In the genomic region with DNA sequence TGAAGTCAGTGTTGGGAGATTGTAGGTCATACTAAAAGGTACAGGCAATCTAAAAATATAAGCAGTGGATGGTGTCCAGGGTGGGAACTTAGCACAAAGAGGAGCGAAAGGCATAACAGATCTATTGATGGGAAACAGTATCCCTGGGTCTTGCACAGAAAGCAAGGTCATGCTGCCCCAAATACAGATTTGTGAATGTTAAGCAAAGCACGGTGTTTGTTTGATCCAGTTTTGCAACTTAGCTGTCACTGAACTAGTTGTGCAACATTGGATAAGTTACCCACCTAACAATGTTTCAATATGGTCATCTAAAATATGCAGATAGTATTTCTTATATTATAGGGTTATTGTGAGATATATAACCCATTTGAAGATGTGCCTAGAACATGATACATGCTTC, we compare ENCODE assay signal across 2 cellular contexts.
TF ChIP-seq lines count a peak whose summit lies in the region.

No MANE protein-coding gene starts in this region.

TF ChIP-seq in PFSK-1, 5 proteins besides CTCF, POLR2A, EP300 and RAD21 (continued from another document):
- TF ChIP-seq, protein P1, sequence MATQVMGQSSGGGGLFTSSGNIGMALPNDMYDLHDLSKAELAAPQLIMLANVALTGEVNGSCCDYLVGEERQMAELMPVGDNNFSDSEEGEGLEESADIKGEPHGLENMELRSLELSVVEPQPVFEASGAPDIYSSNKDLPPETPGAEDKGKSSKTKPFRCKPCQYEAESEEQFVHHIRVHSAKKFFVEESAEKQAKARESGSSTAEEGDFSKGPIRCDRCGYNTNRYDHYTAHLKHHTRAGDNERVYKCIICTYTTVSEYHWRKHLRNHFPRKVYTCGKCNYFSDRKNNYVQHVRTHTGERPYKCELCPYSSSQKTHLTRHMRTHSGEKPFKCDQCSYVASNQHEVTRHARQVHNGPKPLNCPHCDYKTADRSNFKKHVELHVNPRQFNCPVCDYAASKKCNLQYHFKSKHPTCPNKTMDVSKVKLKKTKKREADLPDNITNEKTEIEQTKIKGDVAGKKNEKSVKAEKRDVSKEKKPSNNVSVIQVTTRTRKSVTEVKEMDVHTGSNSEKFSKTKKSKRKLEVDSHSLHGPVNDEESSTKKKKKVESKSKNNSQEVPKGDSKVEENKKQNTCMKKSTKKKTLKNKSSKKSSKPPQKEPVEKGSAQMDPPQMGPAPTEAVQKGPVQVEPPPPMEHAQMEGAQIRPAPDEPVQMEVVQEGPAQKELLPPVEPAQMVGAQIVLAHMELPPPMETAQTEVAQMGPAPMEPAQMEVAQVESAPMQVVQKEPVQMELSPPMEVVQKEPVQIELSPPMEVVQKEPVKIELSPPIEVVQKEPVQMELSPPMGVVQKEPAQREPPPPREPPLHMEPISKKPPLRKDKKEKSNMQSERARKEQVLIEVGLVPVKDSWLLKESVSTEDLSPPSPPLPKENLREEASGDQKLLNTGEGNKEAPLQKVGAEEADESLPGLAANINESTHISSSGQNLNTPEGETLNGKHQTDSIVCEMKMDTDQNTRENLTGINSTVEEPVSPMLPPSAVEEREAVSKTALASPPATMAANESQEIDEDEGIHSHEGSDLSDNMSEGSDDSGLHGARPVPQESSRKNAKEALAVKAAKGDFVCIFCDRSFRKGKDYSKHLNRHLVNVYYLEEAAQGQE (IDR thresholded peaks at IDR 0.05; ENCODE audit: insufficient read depth in 1 of 2, low read depth in 2 of 2, low read length in 2 of 2): no peak

TF ChIP-seq in HepG2, 621 proteins besides CTCF, POLR2A, EP300 and RAD21 (continued from another document and continues in another):
- TF ChIP-seq ZNF414 (CRISPR knock-in tag; IDR thresholded peaks at IDR 0.05): no peak
- TF ChIP-seq ZBTB3 (CRISPR knock-in tag; IDR thresholded peaks at IDR 0.05; ENCODE audit: borderline replicate concordance, low read depth): no peak
- 0 out of 2 replicates have a peak, but pooled peaks have one; percentile 31 for TF ChIP-seq GATAD2A (CRISPR knock-in tag; IDR thresholded peaks at IDR 0.05)
- TF ChIP-seq NONO (IDR thresholded peaks at IDR 0.05): no peak
- TF ChIP-seq NONO (CRISPR knock-in tag; conservative IDR thresholded peaks at IDR 0.05): no peak
- no peak for TF ChIP-seq FOSL2 (CRISPR knock-in tag; IDR thresholded peaks at IDR 0.05)
- TF ChIP-seq BCL6 (CRISPR knock-in tag; IDR thresholded peaks at IDR 0.05): 0 out of 2 replicates have a peak, but pooled peaks have one; percentile 11
- TF ChIP-seq FOXC1 (CRISPR knock-in tag; IDR thresholded peaks at IDR 0.05; ENCODE audit: borderline replicate concordance): no peak
- no peak for TF ChIP-seq ZNF709 (CRISPR knock-in tag; IDR thresholded peaks at IDR 0.05)
- TF ChIP-seq, protein P2, sequence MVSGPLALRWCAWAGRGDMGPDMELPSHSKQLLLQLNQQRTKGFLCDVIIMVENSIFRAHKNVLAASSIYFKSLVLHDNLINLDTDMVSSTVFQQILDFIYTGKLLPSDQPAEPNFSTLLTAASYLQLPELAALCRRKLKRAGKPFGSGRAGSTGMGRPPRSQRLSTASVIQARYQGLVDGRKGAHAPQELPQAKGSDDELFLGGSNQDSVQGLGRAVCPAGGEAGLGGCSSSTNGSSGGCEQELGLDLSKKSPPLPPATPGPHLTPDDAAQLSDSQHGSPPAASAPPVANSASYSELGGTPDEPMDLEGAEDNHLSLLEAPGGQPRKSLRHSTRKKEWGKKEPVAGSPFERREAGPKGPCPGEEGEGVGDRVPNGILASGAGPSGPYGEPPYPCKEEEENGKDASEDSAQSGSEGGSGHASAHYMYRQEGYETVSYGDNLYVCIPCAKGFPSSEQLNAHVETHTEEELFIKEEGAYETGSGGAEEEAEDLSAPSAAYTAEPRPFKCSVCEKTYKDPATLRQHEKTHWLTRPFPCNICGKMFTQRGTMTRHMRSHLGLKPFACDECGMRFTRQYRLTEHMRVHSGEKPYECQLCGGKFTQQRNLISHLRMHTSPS (CRISPR knock-in tag; IDR thresholded peaks at IDR 0.05; ENCODE audit: low read depth): no peak
- no peak for TF ChIP-seq ZNF75D (CRISPR knock-in tag; IDR thresholded peaks at IDR 0.05; ENCODE audit: borderline replicate concordance)
- no peak for TF ChIP-seq ZMAT3 (CRISPR knock-in tag; conservative IDR thresholded peaks at IDR 0.05)
- no peak for TF ChIP-seq ARNTL (CRISPR knock-in tag; IDR thresholded peaks at IDR 0.05)
- TF ChIP-seq REL (CRISPR knock-in tag; conservative IDR thresholded peaks at IDR 0.05): no peak
- no peak for TF ChIP-seq ZBTB8A (CRISPR knock-in tag; IDR thresholded peaks at IDR 0.05; ENCODE audit: borderline replicate concordance, low read depth)
- TF ChIP-seq ZEB1 (IDR thresholded peaks at IDR 0.05; ENCODE audit: insufficient replicate concordance, low read depth): no peak
- TF ChIP-seq ARID5B (CRISPR knock-in tag; IDR thresholded peaks at IDR 0.05): peak; percentile 37; the same call in 1 of the 2 replicates
- no peak for TF ChIP-seq ZNF207 (IDR thresholded peaks at IDR 0.05; ENCODE audit: borderline replicate concordance)
- TF ChIP-seq, protein P3, sequence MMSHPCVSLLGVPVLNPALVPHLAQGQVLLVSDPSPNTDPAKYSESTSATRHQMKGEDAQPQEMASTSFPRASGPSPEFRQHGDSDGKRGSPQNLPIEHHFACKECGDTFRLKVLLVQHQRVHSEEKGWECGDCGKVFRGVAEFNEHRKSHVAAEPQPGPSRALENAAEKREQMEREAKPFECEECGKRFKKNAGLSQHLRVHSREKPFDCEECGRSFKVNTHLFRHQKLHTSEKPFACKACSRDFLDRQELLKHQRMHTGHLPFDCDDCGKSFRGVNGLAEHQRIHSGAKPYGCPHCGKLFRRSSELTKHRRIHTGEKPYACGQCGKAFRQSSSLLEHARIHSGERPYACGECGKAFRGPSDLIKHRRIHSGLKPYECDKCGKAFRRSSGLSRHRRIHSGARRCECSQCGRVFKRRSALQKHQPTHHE (CRISPR knock-in tag; IDR thresholded peaks at IDR 0.05; ENCODE audit: borderline replicate concordance): no peak
- TF ChIP-seq SKI (IDR thresholded peaks at IDR 0.05; ENCODE audit: partially characterized antibody): no peak
- TF ChIP-seq SMARCE1 (IDR thresholded peaks at IDR 0.05; ENCODE audit: borderline replicate concordance): no peak
- TF ChIP-seq EEA1 (CRISPR knock-in tag; IDR thresholded peaks at IDR 0.05; ENCODE audit: borderline replicate concordance): no peak
- TF ChIP-seq SOX13 (IDR thresholded peaks at IDR 0.05): no peak
- peak in 1 of 2 experiments; percentile 18; a peak in 1 of 4 replicates for TF ChIP-seq SOX13 (CRISPR knock-in tag; conservative IDR thresholded peaks at IDR 0.05 in 1 of 2, IDR thresholded peaks at IDR 0.05 in 1 of 2)
- TF ChIP-seq ZNF598 (CRISPR knock-in tag; IDR thresholded peaks at IDR 0.05; ENCODE audit: borderline replicate concordance): no peak
- TF ChIP-seq CBFB (CRISPR knock-in tag; IDR thresholded peaks at IDR 0.05): no peak
- TF ChIP-seq ZFP82 (CRISPR knock-in tag; IDR thresholded peaks at IDR 0.05; ENCODE audit: borderline replicate concordance): no peak
- TF ChIP-seq ZNF234 (CRISPR knock-in tag; conservative IDR thresholded peaks at IDR 0.05): no peak
- TF ChIP-seq FOXK1 (CRISPR knock-in tag; IDR thresholded peaks at IDR 0.05; ENCODE audit: borderline replicate concordance, low read depth): no peak
- TF ChIP-seq ZNF557 (CRISPR knock-in tag; IDR thresholded peaks at IDR 0.05): no peak
- TF ChIP-seq SP4 (CRISPR knock-in tag; IDR thresholded peaks at IDR 0.05): no peak
- no peak for TF ChIP-seq SUZ12 (IDR thresholded peaks at IDR 0.05; ENCODE audit: low read depth, low read length)
- no peak for TF ChIP-seq GABPB1 (CRISPR knock-in tag; IDR thresholded peaks at IDR 0.05)
- TF ChIP-seq CEBPG (CRISPR knock-in tag; IDR thresholded peaks at IDR 0.05): peak; percentile 43
- TF ChIP-seq SMAD1 (CRISPR knock-in tag; IDR thresholded peaks at IDR 0.05; ENCODE audit: borderline replicate concordance, low read depth): no peak
- TF ChIP-seq CEBPB (IDR thresholded peaks at IDR 0.05; ENCODE audit: borderline replicate concordance, low read depth, low read length): peak; percentile 81
- TF ChIP-seq ZNF577 (CRISPR knock-in tag; IDR thresholded peaks at IDR 0.05; ENCODE audit: borderline replicate concordance, low read depth): no peak
- 0 out of 2 replicates have a peak, but pooled peaks have one; percentile 11 for TF ChIP-seq HNF4A (CRISPR knock-in tag; IDR thresholded peaks at IDR 0.05)
- TF ChIP-seq ZNF343 (CRISPR knock-in tag; IDR thresholded peaks at IDR 0.05): no peak
- TF ChIP-seq, protein P4, sequence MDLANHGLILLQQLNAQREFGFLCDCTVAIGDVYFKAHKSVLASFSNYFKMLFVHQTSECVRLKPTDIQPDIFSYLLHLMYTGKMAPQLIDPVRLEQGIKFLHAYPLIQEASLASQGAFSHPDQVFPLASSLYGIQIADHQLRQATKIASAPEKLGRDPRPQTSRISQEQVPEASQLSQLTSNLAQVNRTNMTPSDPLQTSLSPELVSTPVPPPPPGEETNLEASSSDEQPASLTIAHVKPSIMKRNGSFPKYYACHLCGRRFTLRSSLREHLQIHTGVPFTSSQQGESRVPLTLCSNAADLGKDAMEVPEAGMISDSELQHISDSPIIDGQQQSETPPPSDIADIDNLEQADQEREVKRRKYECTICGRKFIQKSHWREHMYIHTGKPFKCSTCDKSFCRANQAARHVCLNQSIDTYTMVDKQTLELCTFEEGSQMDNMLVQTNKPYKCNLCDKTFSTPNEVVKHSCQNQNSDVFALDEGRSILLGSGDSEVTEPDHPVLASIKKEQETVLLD (CRISPR knock-in tag; IDR thresholded peaks at IDR 0.05; ENCODE audit: low read depth): no peak
- no peak for TF ChIP-seq STAG1 (CRISPR knock-in tag; IDR thresholded peaks at IDR 0.05)
- TF ChIP-seq KDM2A (CRISPR knock-in tag; IDR thresholded peaks at IDR 0.05; ENCODE audit: borderline replicate concordance, low read depth): no peak
- no peak for TF ChIP-seq ARHGAP35 (CRISPR knock-in tag; IDR thresholded peaks at IDR 0.05; ENCODE audit: borderline replicate concordance)
- TF ChIP-seq ZNF790 (CRISPR knock-in tag; IDR thresholded peaks at IDR 0.05; ENCODE audit: borderline replicate concordance): no peak
- no peak for TF ChIP-seq GTF3A (CRISPR knock-in tag; conservative IDR thresholded peaks at IDR 0.05)
- no peak for TF ChIP-seq KDM5B (CRISPR knock-in tag; IDR thresholded peaks at IDR 0.05; ENCODE audit: borderline replicate concordance)
- no peak for TF ChIP-seq ZNF792 (CRISPR knock-in tag; IDR thresholded peaks at IDR 0.05)
- TF ChIP-seq, protein P5, sequence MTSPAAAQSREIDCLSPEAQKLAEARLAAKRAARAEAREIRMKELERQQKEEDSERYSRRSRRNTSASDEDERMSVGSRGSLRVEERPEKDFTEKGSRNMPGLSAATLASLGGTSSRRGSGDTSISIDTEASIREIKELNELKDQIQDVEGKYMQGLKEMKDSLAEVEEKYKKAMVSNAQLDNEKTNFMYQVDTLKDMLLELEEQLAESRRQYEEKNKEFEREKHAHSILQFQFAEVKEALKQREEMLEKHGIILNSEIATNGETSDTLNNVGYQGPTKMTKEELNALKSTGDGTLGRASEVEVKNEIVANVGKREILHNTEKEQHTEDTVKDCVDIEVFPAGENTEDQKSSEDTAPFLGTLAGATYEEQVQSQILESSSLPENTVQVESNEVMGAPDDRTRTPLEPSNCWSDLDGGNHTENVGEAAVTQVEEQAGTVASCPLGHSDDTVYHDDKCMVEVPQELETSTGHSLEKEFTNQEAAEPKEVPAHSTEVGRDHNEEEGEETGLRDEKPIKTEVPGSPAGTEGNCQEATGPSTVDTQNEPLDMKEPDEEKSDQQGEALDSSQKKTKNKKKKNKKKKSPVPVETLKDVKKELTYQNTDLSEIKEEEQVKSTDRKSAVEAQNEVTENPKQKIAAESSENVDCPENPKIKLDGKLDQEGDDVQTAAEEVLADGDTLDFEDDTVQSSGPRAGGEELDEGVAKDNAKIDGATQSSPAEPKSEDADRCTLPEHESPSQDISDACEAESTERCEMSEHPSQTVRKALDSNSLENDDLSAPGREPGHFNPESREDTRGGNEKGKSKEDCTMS (CRISPR knock-in tag; conservative IDR thresholded peaks at IDR 0.05): no peak
- no peak for TF ChIP-seq ZNF674 (CRISPR knock-in tag; IDR thresholded peaks at IDR 0.05; ENCODE audit: low read depth)
- TF ChIP-seq ZNF784 (CRISPR knock-in tag; IDR thresholded peaks at IDR 0.05; ENCODE audit: borderline replicate concordance): no peak
- no peak for TF ChIP-seq PAWR (CRISPR knock-in tag; IDR thresholded peaks at IDR 0.05; ENCODE audit: borderline replicate concordance)
- no peak for TF ChIP-seq EHMT2 (IDR thresholded peaks at IDR 0.05; ENCODE audit: borderline replicate concordance, low read depth, low read length)
- no peak for TF ChIP-seq ELF4 (CRISPR knock-in tag; IDR thresholded peaks at IDR 0.05; ENCODE audit: borderline replicate concordance)
- no peak for TF ChIP-seq ZNF274 (CRISPR knock-in tag; IDR thresholded peaks at IDR 0.05)
